ENCODE assay signal across 23 cellular contexts in the genomic region with DNA sequence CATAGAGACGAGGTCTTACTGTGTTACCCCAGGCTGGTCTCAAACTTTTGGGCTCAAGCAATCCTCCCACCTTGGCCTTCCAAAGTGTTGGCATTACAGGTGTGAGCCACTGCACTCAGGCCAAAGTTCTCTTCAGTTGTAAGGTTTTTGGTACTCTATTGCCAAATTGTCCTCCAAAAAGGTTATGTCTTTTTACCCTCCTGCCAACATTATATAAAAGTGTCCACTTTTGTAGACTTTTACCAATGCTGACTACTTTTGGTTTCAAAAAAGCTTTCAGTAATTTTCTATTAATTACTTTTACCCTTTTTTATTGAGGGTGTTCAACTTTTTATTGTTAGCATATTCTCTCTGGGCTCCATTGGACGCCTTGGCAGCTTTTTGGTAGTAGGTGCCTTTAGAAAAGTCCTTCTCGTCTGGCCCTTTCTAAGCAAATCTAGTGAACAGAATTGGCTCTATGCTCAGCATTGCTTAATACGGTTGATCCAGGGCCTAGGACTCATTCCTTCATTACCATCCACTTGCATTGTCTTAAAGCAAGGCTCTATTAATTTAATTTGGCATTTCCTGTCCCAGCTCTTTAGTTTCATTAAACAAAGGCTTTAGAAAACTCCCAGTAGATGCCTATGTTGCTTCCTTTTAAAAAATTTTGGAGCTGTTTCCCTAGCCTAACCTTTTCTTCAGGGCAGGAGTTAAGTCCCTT. TPM values are rescaled to one million over a fixed set of nuclear protein-coding genes. Genes with fewer than 3 reads are reported as not detected.
"Had no signal": no experiment of that assay in that cellular context is flagged by ENCODE, and none has a peak within 500 bp of the region (broad histone marks: within the 10 kb centered on the region; RNA-seq: fewer than 3 reads in every experiment).

No MANE protein-coding gene starts in this region.

- ATAC-seq: lower lobe of right lung had no signal

- H3K4me1 ChIP-seq: colonic mucosa, esophagus muscularis mucosa, lower lobe of right lung, tibial nerve had no signal

- FAIRE-seq: endometrium, urothelium cell line had no signal

- H3K27ac ChIP-seq: colonic mucosa, esophagus muscularis mucosa, lower lobe of right lung, tibial nerve, VCaP had no signal

- H3K36me3 Mint-ChIP-seq: brain, mesothelial cell of epicardium had no signal

- H3K4me3 Mint-ChIP-seq: activated T-helper 1 cell treated with anti-CD3 and anti-CD28 coated beads, Interleukin-12 subunit alpha, Interleukin-12 subunit beta, Interleukin-2, Interleukin-4 antibody, amounts not matched to agents 30 ng/mL and 10 ng/mL and 1 ng/mL, durations not matched to agents 14 hours and 24 hours and 36 hours; brain; mesothelial cell of epicardium had no signal

- H3K27ac Mint-ChIP-seq: brain, mesothelial cell of epicardium had no signal

- H3K9me3 ChIP-seq: colonic mucosa, esophagus muscularis mucosa, lower lobe of right lung had no signal

- H3K36me3 ChIP-seq: colonic mucosa, esophagus muscularis mucosa, lower lobe of right lung, tibial nerve had no signal

- H3K4me3 ChIP-seq: colonic mucosa, esophagus muscularis mucosa, lower lobe of right lung, tibial nerve had no signal

- H3K27me3 ChIP-seq: colonic mucosa, esophagus muscularis mucosa, tibial nerve had no signal

- DNase-seq: activated CD4-positive, alpha-beta T cell treated with anti-CD3 and anti-CD28 coated beads, Interleukin-2, amount 50 U/mL, for 4 hours; activated CD4-positive, CD25-positive, alpha-beta regulatory T cell treated with anti-CD3 and anti-CD28 coated beads, Interleukin-2, amount 50 U/mL, for 72 hours; activated naive CD4-positive, alpha-beta T cell treated with Interleukin-2 at 50 U/mL for 16 hours; anterior cingulate cortex; central memory CD4-positive, alpha-beta T cell; colonic mucosa; lower lobe of right lung; retina; stimulated activated naive CD4-positive, alpha-beta T cell treated with Interleukin-2 at 50 U/mL for 16 hours; SW 1271; T-helper 2 cell had no signal

RNA-seq across cellular contexts. Expression of gene IL1A, which starts 16.7 kb away (rescaled TPM):
- total RNA-seq: posterior vena cava, subcutaneous adipose tissue had no signal

RNA-seq across cellular contexts. Expression of gene IL1B, which starts 35.5 kb away (rescaled TPM):
- total RNA-seq: activated CD8-positive, alpha-beta memory T cell treated with anti-CD3 and anti-CD28 coated beads for 36 hours had no signal
- polyA plus RNA-seq: neural cell had no signal

RNA-seq across cellular contexts. Expression of gene CKAP2L, which starts 36.6 kb away (rescaled TPM):
- total RNA-seq: tibial nerve had no signal
